28 cellular contexts compared by ENCODE assay signal in the genomic region with DNA sequence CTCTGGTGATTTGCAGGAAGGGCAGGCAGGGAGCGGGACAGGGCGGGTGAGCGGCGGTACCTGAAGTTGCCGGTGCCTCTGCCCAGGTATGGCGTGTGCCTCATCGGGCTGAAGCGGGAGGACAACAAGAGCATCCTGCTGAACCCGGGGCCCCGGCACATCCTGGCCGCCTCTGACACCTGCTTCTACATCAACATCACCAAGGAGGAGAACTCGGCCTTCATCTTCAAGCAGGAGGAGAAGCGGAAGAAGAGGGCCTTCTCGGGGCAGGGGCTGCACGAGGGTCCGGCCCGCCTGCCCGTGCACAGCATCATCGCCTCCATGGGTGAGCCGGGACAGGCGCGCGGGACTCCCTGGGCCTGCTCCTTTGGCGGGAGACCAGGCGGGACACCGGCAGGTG.
"Had no signal": no experiment of that assay in that cellular context is flagged by ENCODE, and none has a peak within 500 bp of the region (broad histone marks: within the 10 kb centered on the region; RNA-seq: fewer than 3 reads in every experiment).

No MANE protein-coding gene starts in this region.

- H3K27me3 Mint-ChIP-seq: stimulated activated naive CD8-positive, alpha-beta T cell treated with anti-CD3 and anti-CD28 coated beads, Interleukin-15, amount 100 ng/mL, for 72 hours; stimulated activated naive CD8-positive, alpha-beta T cell treated with anti-CD3 and anti-CD28 coated beads, Interleukin-15, Interleukin-2, amounts not matched to agents 100 ng/mL and 50 ng/mL, for 24 hours had no signal

- H3K36me3 ChIP-seq: stomach, suprapubic skin, thoracic aorta, thyroid gland, tibial artery, tibial nerve, transverse colon, upper lobe of left lung, upper lobe of right lung, uterus, vagina had no signal

- H3K4me3 ChIP-seq: stomach, suprapubic skin, testis, thoracic aorta, thyroid gland, tibial artery, tibial nerve, transverse colon, upper lobe of left lung, upper lobe of right lung, uterus, vagina had no signal

- H3K27ac Mint-ChIP-seq: stimulated activated effector memory CD8-positive, alpha-beta T cell treated with anti-CD3 and anti-CD28 coated beads, Interleukin-12 subunit alpha, Interleukin-12 subunit beta, amount 100 ng/mL, for 72 hours; stimulated activated memory B cell treated with anti-CD40 and anti-IgM and Interleukin-4, amounts not matched to agents 10 μg/mL and 1 μg/mL and 100 μg/mL, for 72 hours; stimulated activated naive B cell treated with anti-CD40 and anti-IgM and Interleukin-4, amounts not matched to agents 10 μg/mL and 1 μg/mL and 100 μg/mL, for 72 hours; stimulated activated naive CD8-positive, alpha-beta T cell treated with anti-CD3 and anti-CD28 coated beads, Interleukin-15, amount 100 ng/mL, for 72 hours; stimulated activated naive CD8-positive, alpha-beta T cell treated with anti-CD3 and anti-CD28 coated beads, Interleukin-15, Interleukin-2, amounts not matched to agents 100 ng/mL and 50 ng/mL, for 24 hours; type B pancreatic cell had no signal

- H3K27ac ChIP-seq: stomach, suprapubic skin, testis, thoracic aorta, thyroid gland, tibial artery, tibial nerve, transverse colon, upper lobe of left lung, upper lobe of right lung, uterus, vagina had no signal

- H3K9me3 ChIP-seq: testis, thyroid gland, transverse colon, upper lobe of right lung had no signal

- H3K27me3 ChIP-seq: testis, thyroid gland, upper lobe of left lung, upper lobe of right lung, uterus, vagina had no signal

- H3K36me3 Mint-ChIP-seq: stimulated activated effector memory CD8-positive, alpha-beta T cell treated with anti-CD3 and anti-CD28 coated beads, Interleukin-12 subunit alpha, Interleukin-12 subunit beta, amount 100 ng/mL, for 72 hours; stimulated activated memory B cell treated with anti-CD40 and anti-IgM and Interleukin-4, amounts not matched to agents 10 μg/mL and 1 μg/mL and 100 μg/mL, for 72 hours; stimulated activated naive B cell treated with anti-CD40 and anti-IgM and Interleukin-4, amounts not matched to agents 10 μg/mL and 1 μg/mL and 100 μg/mL, for 72 hours; type B pancreatic cell had no signal

- H3K4me1 Mint-ChIP-seq: stimulated activated effector memory CD8-positive, alpha-beta T cell treated with anti-CD3 and anti-CD28 coated beads, Interleukin-12 subunit alpha, Interleukin-12 subunit beta, amount 100 ng/mL, for 72 hours; stimulated activated memory B cell treated with anti-CD40 and anti-IgM and Interleukin-4, amounts not matched to agents 10 μg/mL and 1 μg/mL and 100 μg/mL, for 72 hours; stimulated activated naive B cell treated with anti-CD40 and anti-IgM and Interleukin-4, amounts not matched to agents 10 μg/mL and 1 μg/mL and 100 μg/mL, for 72 hours; stimulated activated naive CD8-positive, alpha-beta T cell treated with anti-CD3 and anti-CD28 coated beads, Interleukin-15, amount 100 ng/mL, for 72 hours had no signal

- H3K4me1 ChIP-seq: stomach, suprapubic skin, testis, thyroid gland, tibial artery, tibial nerve, transverse colon, upper lobe of left lung, upper lobe of right lung, uterus, vagina had no signal

- H3K9me3 Mint-ChIP-seq: stimulated activated effector memory CD8-positive, alpha-beta T cell treated with anti-CD3 and anti-CD28 coated beads, Interleukin-12 subunit alpha, Interleukin-12 subunit beta, amount 100 ng/mL, for 72 hours; stimulated activated naive CD8-positive, alpha-beta T cell treated with anti-CD3 and anti-CD28 coated beads, Interleukin-15, Interleukin-2, amounts not matched to agents 100 ng/mL and 50 ng/mL, for 24 hours; type B pancreatic cell had no signal

- H3K4me3 Mint-ChIP-seq: stimulated activated effector memory CD8-positive, alpha-beta T cell treated with anti-CD3 and anti-CD28 coated beads, Interleukin-12 subunit alpha, Interleukin-12 subunit beta, amount 100 ng/mL, for 72 hours; stimulated activated memory B cell treated with anti-CD40 and anti-IgM and Interleukin-4, amounts not matched to agents 10 μg/mL and 1 μg/mL and 100 μg/mL, for 72 hours; stimulated activated naive B cell treated with anti-CD40 and anti-IgM and Interleukin-4, amounts not matched to agents 10 μg/mL and 1 μg/mL and 100 μg/mL, for 72 hours; stimulated activated naive CD8-positive, alpha-beta T cell treated with anti-CD3 and anti-CD28 coated beads, Interleukin-15, amount 100 ng/mL, for 72 hours; stimulated activated naive CD8-positive, alpha-beta T cell treated with anti-CD3 and anti-CD28 coated beads, Interleukin-15, Interleukin-2, amounts not matched to agents 100 ng/mL and 50 ng/mL, for 24 hours; type B pancreatic cell had no signal

- DNase-seq: stimulated activated CD4-positive, alpha-beta T cell treated with anti-CD3 and anti-CD28 coated beads, Interleukin-2, amount 100 ng/mL, for 48 hours; stimulated activated CD4-positive, alpha-beta T cell treated with anti-CD3 and anti-CD28 coated beads, Interleukin-4, amount 100 ng/mL, for 1 hour; stimulated activated CD4-positive, alpha-beta T cell treated with anti-CD3 and anti-CD28 coated beads, Interleukin-4, amount 100 ng/mL, for 24 hours; stimulated activated CD4-positive, alpha-beta T cell treated with anti-CD3 and anti-CD28 coated beads, Interleukin-4, amount 100 ng/mL, for 4 hours; stimulated activated CD8-positive, alpha-beta memory T cell treated with anti-CD3 and anti-CD28 coated beads, Interleukin-4, amount 100 ng/mL, for 48 hours; stimulated activated naive B cell treated with anti-CD40 and anti-IgM and Interleukin-4, amounts not matched to agents 10 μg/mL and 1 μg/mL and 100 μg/mL, for 72 hours; stimulated activated naive CD4-positive, alpha-beta T cell; stimulated activated naive CD4-positive, alpha-beta T cell treated with Interleukin-2 at 50 U/mL for 16 hours; stimulated activated naive CD8-positive, alpha-beta T cell treated with anti-CD3 and anti-CD28 coated beads, Interleukin-15, amount 100 ng/mL, for 72 hours; stimulated activated naive CD8-positive, alpha-beta T cell treated with anti-CD3 and anti-CD28 coated beads, Interleukin-15, Interleukin-2, amounts not matched to agents 100 U/mL and 50 U/mL, for 24 hours; stomach; substantia nigra; testis; thyroid gland; tibial artery; transverse colon; trophoblast cell; upper lobe of right lung; uterus had no signal
